ENCODE assay signal across 18 cellular contexts in the genomic region with DNA sequence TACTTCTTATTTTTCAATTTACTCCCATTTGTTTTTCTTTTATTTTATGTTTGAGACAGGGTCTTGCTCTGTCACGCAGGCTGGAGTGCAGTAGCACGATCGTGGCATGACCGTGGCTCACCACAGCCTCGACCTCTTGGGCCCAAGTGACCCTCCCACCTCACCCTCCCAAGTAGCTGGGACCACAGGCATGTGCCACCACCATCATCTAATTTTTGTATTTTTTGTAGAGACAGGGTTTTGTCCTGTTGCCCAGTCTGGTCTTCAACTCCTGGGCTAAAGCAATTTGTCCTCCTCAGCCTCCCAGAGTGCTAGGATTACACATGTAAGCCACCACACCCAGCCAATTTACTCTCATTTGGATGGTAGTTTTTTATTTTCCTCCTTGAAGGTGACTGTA.
DNase-seq lines count a peak whose midpoint lies in the region; FAIRE-seq and TF ChIP-seq lines count a peak whose summit lies in the region.
"Had no signal": no experiment of that assay in that cellular context is flagged by ENCODE, and none has a peak within 500 bp of the region (broad histone marks: within the 10 kb centered on the region; RNA-seq: fewer than 3 reads in every experiment).

No MANE protein-coding gene starts in this region.

- peak overlapping the region; percentile 45 for H3K4me2 ChIP-seq in Loucy (ENCODE audit: low read depth, low read length, poor library complexity, severe bottlenecking)
- H3K4me2 ChIP-seq in H1 (ENCODE audit: insufficient read depth in 1 of 2, low read depth in 2 of 2, low read length in 2 of 2), result no peak overlapping the region
- H3K4me2 ChIP-seq in osteoblast (ENCODE audit: insufficient read depth, low read length), result peak overlapping the region; percentile 37

- H3K4ac ChIP-seq in H1 (replicated peaks; ENCODE audit: insufficient read length, low read depth, low read length), result no peak overlapping the region

- H2AFZ ChIP-seq in Loucy (ENCODE audit: low read length) (peak overlapping the region; percentile 87), H1 (ENCODE audit: low read length) (peak overlapping the region; percentile 94), osteoblast (ENCODE audit: low read length) (no peak overlapping the region)

- no peak overlapping the region for H3K56ac ChIP-seq in H1 (replicated peaks; ENCODE audit: insufficient read length, low read depth, low read length)

- peaks cover 33% of the 10 kb centered on the region for H3K4me1 ChIP-seq in Loucy (ENCODE audit: insufficient read depth, low read length, poor library complexity, severe bottlenecking)
- H3K4me1 ChIP-seq in H1 (replicated peaks in 1 of 4; ENCODE audit: control insufficient read depth in 3 of 4, insufficient read depth in 4 of 4, low read length in 3 of 4), result peaks cover 0 to 3% (median 0%) of the 10 kb centered on the region in 4 experiments; a peak in 2 of 7 replicates
- no peaks in the 10 kb centered on the region for H3K4me1 ChIP-seq in osteoblast (ENCODE audit: insufficient read depth, low read length)
- H3K4me1 ChIP-seq in Peyer's patch, result no peaks in the 10 kb centered on the region
- H3K4me1 ChIP-seq: pancreas had no signal

- no peak overlapping the region for H3K23ac ChIP-seq in H1 (ENCODE audit: insufficient read length)

- H2BK12ac ChIP-seq in H1 (ENCODE audit: low read depth, low read length), result no peak overlapping the region

- in situ Hi-C loops in G401 (cut with HindIII; ENCODE audit: low sequenced_read_pairs), result no loop called here

- no peaks in the 10 kb centered on the region for H3K79me1 ChIP-seq in H1 (ENCODE audit: low read depth, low read length)

- H2AK5ac ChIP-seq in H1 (ENCODE audit: low read depth, low read length), result no peak overlapping the region

- H3K9me2 ChIP-seq in Loucy (replicated peaks; ENCODE audit: low read depth, low read length), result no peaks in the 10 kb centered on the region

- H2BK120ac ChIP-seq in H1 (replicated peaks; ENCODE audit: low read depth, low read length), result no peak overlapping the region

- no peak overlapping the region for H4K8ac ChIP-seq in H1 (ENCODE audit: extremely low read depth, insufficient read depth, low read length)

- CTCF ChIA-PET in H1 (lab: Charles Lee; ENCODE audit: partially characterized antibody), result interaction anchor here (0.5 to 2.6 kb wide), 35 partner anchors 12 to 1335 kb away, joined by 3 to 26 read pairs (median 3); no protein-coding TSS in a partner anchor

- no peak for TF ChIP-seq EP300 in H1 (IDR thresholded peaks at IDR 0.05; ENCODE audit: borderline replicate concordance in 1 of 2, low read depth in 2 of 2, low read length in 2 of 2)

- no peak for TF ChIP-seq CTCF in Loucy (conservative IDR thresholded peaks at IDR 0.05; ENCODE audit: low read length)
- TF ChIP-seq CTCF in H1 (IDR thresholded peaks at IDR 0.05; ENCODE audit: control extremely low read depth in 1 of 3, insufficient read depth in 1 of 3, low read depth in 1 of 3, low read length in 3 of 3), result no peak
- no peak for TF ChIP-seq CTCF in osteoblast (IDR thresholded peaks at IDR 0.05; ENCODE audit: extremely low read depth, low read depth, low read length)
- no peak for TF ChIP-seq CTCF in Peyer's patch (IDR thresholded peaks at IDR 0.05)

- H4K91ac ChIP-seq in H1 (replicated peaks; ENCODE audit: insufficient read length, low read length), result peak overlapping the region; percentile 74

- no peak overlapping the region for H3K14ac ChIP-seq in H1 (ENCODE audit: insufficient read length)

- no peak overlapping the region for H3K27ac ChIP-seq in H1 (ENCODE audit: low read depth, low read length)
- no peak overlapping the region for H3K27ac ChIP-seq in osteoblast (ENCODE audit: low read depth, low read length)
- no peak overlapping the region for H3K27ac ChIP-seq in Peyer's patch
- H3K27ac ChIP-seq: pancreas, sigmoid colon had no signal

- H3K27me3 ChIP-seq in Loucy (ENCODE audit: insufficient read depth, low read length, poor library complexity, severe bottlenecking) (no peaks in the 10 kb centered on the region), H1 (replicated peaks in 1 of 4; ENCODE audit: control insufficient read depth in 3 of 4, extremely low read depth in 1 of 4, insufficient read depth in 3 of 4, low read length in 3 of 4) (no peaks in the 10 kb centered on the region), osteoblast (ENCODE audit: insufficient read depth, low read length) (no peaks in the 10 kb centered on the region), Peyer's patch (no peaks in the 10 kb centered on the region)
- H3K27me3 ChIP-seq: pancreas, sigmoid colon had no signal

- DNase-seq in EL (peak; percentile 22), H1 (ENCODE audit: low read depth in 1 of 2, low spot score in 2 of 2) (no peak), osteoblast (ENCODE audit: insufficient read length, low spot score, missing footprints) (no peak), iPS-NIHi11 (ENCODE audit: low spot score) (no peak), Peyer's patch (no peak), G401 (ENCODE audit: low spot score) (no peak), HTR-8/SVneo (ENCODE audit: insufficient read length, low spot score) (no peak)
- DNase-seq: activated CD4-positive, alpha-beta memory T cell treated with anti-CD3 and anti-CD28 coated beads for 36 hours; activated T-cell treated with anti-CD3 and anti-CD28 coated beads, Interleukin-2, amount 50 U/mL, for 24 hours; glutamatergic neuron; left ventricle myocardium superior; Right ventricle myocardium superior; stimulated activated CD4-positive, alpha-beta T cell treated with anti-CD3 and anti-CD28 coated beads, Interleukin-2, amount 100 ng/mL, for 24 hours had no signal

- FAIRE-seq in H1 (lab: Jason Lieb, UNC) (no peak), HTR-8/SVneo (lab: Jason Lieb, UNC) (no peak)
- FAIRE-seq: bronchial epithelial cell, K562, pancreas had no signal

- H3K79me2 ChIP-seq in Loucy (ENCODE audit: insufficient read depth, low read length) (no peaks in the 10 kb centered on the region), H1 (ENCODE audit: control insufficient read depth in 1 of 2, insufficient read depth in 2 of 2, low read length in 2 of 2) (no peaks in the 10 kb centered on the region), osteoblast (ENCODE audit: insufficient read depth, low read length) (no peaks in the 10 kb centered on the region)

- no peaks in the 10 kb centered on the region for H4K20me1 ChIP-seq in Loucy (ENCODE audit: insufficient read depth, low read length, poor library complexity, severe bottlenecking)
- H4K20me1 ChIP-seq in H1 (replicated peaks in 1 of 2; ENCODE audit: control insufficient read depth in 1 of 2, insufficient read depth in 2 of 2, low read length in 2 of 2), result no peaks in the 10 kb centered on the region
- no peaks in the 10 kb centered on the region for H4K20me1 ChIP-seq in osteoblast (ENCODE audit: insufficient read depth, low read length)

- POLR2A ChIA-PET in H1 (lab: Charles Lee; ENCODE audit: partially characterized antibody), result no interaction called here

- H4K5ac ChIP-seq in H1 (ENCODE audit: insufficient read length, low read depth, low read length), result no peak overlapping the region

- no peak for TF ChIP-seq RAD21 in H1 (IDR thresholded peaks at IDR 0.05 in 1 of 2, conservative IDR thresholded peaks at IDR 0.05 in 1 of 2; ENCODE audit: low read depth in 2 of 2, low read length in 2 of 2)

- H3K4me3 ChIP-seq in Loucy (ENCODE audit: low read length, poor library complexity, severe bottlenecking), result no peak overlapping the region
- no peak overlapping the region for H3K4me3 ChIP-seq in H1 (ENCODE audit: extremely low read depth in 1 of 4, insufficient read depth in 2 of 4, low read depth in 3 of 4, low read length in 4 of 4)
- no peak overlapping the region for H3K4me3 ChIP-seq in osteoblast (ENCODE audit: insufficient read depth, low read length)
- no peak overlapping the region for H3K4me3 ChIP-seq in Peyer's patch
- H3K4me3 ChIP-seq: K562, pancreas, sigmoid colon had no signal

- H3F3A ChIP-seq in Loucy (ENCODE audit: low read depth), result peaks cover 6% of the 10 kb centered on the region; the same call in 1 of the 2 replicates

- no peak overlapping the region for H3K9ac ChIP-seq in Loucy (ENCODE audit: low read depth, low read length, poor library complexity, severe bottlenecking)
- H3K9ac ChIP-seq in H1 (replicated peaks in 1 of 4; ENCODE audit: extremely low read depth in 1 of 4, low read depth in 3 of 4, low read length in 3 of 4), result no peak overlapping the region

- no peak overlapping the region for H2BK15ac ChIP-seq in H1 (ENCODE audit: low read length)

- H2BK20ac ChIP-seq in H1 (ENCODE audit: low read length), result 0 out of 2 replicates have a peak overlapping the region, but pooled peaks have one; percentile 72

- H3K23me2 ChIP-seq in H1 (ENCODE audit: low read depth, low read length), result no peaks in the 10 kb centered on the region

- no peak overlapping the region for H3K18ac ChIP-seq in H1 (ENCODE audit: extremely low read depth, low read length)

- TF ChIP-seq POLR2A in H1 (IDR thresholded peaks at IDR 0.05; ENCODE audit: control extremely low read depth in 1 of 2, low read depth in 2 of 2, low read length in 2 of 2) (no peak), Peyer's patch (IDR thresholded peaks at IDR 0.05) (no peak)

- WGBS in H1 (ENCODE audit: extremely low coverage in 1 of 2, insufficient coverage in 1 of 2, insufficient read length in 1 of 2, insufficient replicate concordance in 2 of 2, low coverage in 1 of 2, low lambda C conversion rate in 2 of 2, missing lambda C conversion rate in 1 of 2), 2 experiments, result 100% methylated on average over 4 of the region's 5 CpGs; no CpG with 5 or more reads in 1 of the 2 experiments

- H3K36me3 ChIP-seq in Loucy (ENCODE audit: insufficient read depth, low read length) (no peaks in the 10 kb centered on the region), H1 (ENCODE audit: control insufficient read depth in 2 of 4, insufficient read depth in 4 of 4, low read length in 3 of 4) (no peaks in the 10 kb centered on the region; a peak in 1 of 8 replicates), osteoblast (ENCODE audit: insufficient read depth, low read length) (no peaks in the 10 kb centered on the region), Peyer's patch (no peaks in the 10 kb centered on the region)
- H3K36me3 ChIP-seq: pancreas, sigmoid colon had no signal

- peaks cover 5% of the 10 kb centered on the region; the same call in 1 of the 2 replicates for H3K9me3 ChIP-seq in Loucy (ENCODE audit: insufficient read depth, low read depth, low read length)
- no peaks in the 10 kb centered on the region for H3K9me3 ChIP-seq in H1 (ENCODE audit: insufficient read depth in 2 of 2, low read depth in 1 of 2, low read length in 1 of 2)
- H3K9me3 ChIP-seq in osteoblast (ENCODE audit: low read depth, low read length), result no peaks in the 10 kb centered on the region
- no peaks in the 10 kb centered on the region for H3K9me3 ChIP-seq in Peyer's patch
- H3K9me3 ChIP-seq: pancreas, sigmoid colon had no signal

- H2BK5ac ChIP-seq in H1 (ENCODE audit: low read depth, low read length), result no peak overlapping the region

TF ChIP-seq in H1, 55 proteins besides CTCF, POLR2A, EP300 and RAD21 (continues in another document):
- TF ChIP-seq TCF12 (IDR thresholded peaks at IDR 0.05; ENCODE audit: low read depth, low read length), result no peak

Comparison
In these comparisons a context has a peak if more than half of its experiments do, and no peak if none do; other contexts are left out.
1. H3K4me2 ChIP-seq: peak in Loucy (single experiment) and osteoblast (single experiment); none in H1 (0 of 2).